Comparison of ENCODE assay signal across 2 cellular contexts in the genomic region with DNA sequence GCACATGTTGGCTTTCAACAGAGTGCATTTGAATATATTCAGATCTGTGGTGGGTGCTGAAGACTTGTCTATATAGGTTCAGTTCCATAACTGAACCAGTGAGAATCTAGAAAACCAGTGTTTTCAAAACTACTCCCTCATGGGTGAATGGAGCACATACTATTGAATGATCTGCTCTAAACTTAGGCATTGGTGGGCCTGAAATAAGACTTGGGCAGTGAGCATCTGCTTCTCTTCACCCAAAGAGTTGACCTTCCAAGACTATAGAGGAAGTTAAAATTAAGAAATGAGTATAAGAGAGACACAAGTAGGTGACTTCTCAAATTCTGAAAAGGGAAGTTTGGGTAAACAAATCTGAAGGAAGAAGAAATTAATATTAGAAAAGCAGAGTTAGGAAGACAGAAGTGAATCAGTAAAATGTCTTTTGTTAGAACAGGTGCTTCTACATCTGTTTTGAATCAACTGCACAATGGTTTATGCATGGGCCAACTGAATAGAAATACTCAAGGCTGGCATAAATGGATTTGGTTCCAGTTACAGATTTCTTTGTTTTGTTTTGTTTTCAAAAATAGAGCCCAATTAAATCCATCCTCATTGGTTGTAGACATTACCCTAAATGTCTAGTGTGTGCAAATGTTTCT.
TF ChIP-seq lines count a peak whose summit lies in the region.

No MANE protein-coding gene starts in this region.

TF ChIP-seq in SK-N-SH, 30 proteins besides CTCF, POLR2A, EP300 and RAD21 (continued from another document):
- TF ChIP-seq, protein P1, sequence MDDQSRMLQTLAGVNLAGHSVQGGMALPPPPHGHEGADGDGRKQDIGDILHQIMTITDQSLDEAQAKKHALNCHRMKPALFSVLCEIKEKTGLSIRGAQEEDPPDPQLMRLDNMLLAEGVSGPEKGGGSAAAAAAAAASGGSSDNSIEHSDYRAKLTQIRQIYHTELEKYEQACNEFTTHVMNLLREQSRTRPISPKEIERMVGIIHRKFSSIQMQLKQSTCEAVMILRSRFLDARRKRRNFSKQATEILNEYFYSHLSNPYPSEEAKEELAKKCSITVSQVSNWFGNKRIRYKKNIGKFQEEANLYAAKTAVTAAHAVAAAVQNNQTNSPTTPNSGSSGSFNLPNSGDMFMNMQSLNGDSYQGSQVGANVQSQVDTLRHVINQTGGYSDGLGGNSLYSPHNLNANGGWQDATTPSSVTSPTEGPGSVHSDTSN (IDR thresholded peaks at IDR 0.05), result no peak
- TF ChIP-seq, protein P2, sequence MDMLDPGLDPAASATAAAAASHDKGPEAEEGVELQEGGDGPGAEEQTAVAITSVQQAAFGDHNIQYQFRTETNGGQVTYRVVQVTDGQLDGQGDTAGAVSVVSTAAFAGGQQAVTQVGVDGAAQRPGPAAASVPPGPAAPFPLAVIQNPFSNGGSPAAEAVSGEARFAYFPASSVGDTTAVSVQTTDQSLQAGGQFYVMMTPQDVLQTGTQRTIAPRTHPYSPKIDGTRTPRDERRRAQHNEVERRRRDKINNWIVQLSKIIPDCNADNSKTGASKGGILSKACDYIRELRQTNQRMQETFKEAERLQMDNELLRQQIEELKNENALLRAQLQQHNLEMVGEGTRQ (IDR thresholded peaks at IDR 0.05; ENCODE audit: borderline replicate concordance, low read depth, low read length), result no peak
- TF ChIP-seq, protein P3, sequence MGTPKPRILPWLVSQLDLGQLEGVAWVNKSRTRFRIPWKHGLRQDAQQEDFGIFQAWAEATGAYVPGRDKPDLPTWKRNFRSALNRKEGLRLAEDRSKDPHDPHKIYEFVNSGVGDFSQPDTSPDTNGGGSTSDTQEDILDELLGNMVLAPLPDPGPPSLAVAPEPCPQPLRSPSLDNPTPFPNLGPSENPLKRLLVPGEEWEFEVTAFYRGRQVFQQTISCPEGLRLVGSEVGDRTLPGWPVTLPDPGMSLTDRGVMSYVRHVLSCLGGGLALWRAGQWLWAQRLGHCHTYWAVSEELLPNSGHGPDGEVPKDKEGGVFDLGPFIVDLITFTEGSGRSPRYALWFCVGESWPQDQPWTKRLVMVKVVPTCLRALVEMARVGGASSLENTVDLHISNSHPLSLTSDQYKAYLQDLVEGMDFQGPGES (IDR thresholded peaks at IDR 0.05; ENCODE audit: low read depth, low read length), result no peak

TF ChIP-seq in SK-N-SH treated with all-trans-retinoic acid at 6 μM for 48 hours, 23 proteins besides CTCF, POLR2A, EP300 and RAD21 (continued from another document):
- TF ChIP-seq, protein P4, sequence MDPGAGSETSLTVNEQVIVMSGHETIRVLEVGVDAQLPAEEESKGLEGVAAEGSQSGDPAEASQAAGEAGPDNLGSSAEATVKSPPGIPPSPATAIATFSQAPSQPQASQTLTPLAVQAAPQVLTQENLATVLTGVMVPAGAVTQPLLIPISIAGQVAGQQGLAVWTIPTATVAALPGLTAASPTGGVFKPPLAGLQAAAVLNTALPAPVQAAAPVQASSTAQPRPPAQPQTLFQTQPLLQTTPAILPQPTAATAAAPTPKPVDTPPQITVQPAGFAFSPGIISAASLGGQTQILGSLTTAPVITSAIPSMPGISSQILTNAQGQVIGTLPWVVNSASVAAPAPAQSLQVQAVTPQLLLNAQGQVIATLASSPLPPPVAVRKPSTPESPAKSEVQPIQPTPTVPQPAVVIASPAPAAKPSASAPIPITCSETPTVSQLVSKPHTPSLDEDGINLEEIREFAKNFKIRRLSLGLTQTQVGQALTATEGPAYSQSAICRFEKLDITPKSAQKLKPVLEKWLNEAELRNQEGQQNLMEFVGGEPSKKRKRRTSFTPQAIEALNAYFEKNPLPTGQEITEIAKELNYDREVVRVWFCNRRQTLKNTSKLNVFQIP (CRISPR knock-in tag; IDR thresholded peaks at IDR 0.05; ENCODE audit: borderline replicate concordance, low read depth), result no peak
